20 cellular contexts compared by ENCODE assay signal in the genomic region with DNA sequence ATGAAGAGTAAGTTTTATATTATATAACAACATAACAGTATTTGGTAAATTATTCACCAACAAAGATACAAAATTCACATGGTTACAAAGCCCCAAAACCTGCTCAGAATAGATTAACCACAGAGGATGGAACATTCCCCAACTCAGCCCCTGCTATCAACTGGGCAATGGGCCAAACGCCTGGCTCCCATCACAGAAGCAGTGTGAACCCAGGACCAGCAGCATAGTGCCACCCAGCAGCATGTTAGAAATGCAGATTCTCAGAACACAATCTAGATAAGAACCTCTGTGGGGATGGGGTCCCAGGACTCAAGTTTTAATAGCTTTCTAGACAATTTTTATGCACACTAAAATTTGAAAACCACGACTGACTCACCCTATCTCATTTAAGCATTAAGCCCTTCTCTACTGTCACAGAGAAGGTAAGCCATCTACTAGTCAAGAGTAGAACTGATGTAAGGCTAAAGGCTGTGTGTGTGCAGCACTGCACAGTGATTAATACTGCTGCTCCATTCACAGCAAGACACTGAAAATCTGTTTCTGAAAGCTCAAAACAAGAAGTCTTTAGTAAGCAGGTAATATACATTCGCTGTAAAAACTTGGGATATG. TPM values are rescaled to one million over a fixed set of nuclear protein-coding genes. Genes with fewer than 3 reads are reported as not detected.
DNase-seq lines count a peak whose midpoint lies in the region; ATAC-seq, FAIRE-seq and TF ChIP-seq lines count a peak whose summit lies in the region.
"Had no signal": no experiment of that assay in that cellular context is flagged by ENCODE, and none has a peak within 500 bp of the region (broad histone marks: within the 10 kb centered on the region; RNA-seq: fewer than 3 reads in every experiment).

No MANE protein-coding gene starts in this region.

- FAIRE-seq in GM12892 (lab: Jason Lieb, UNC) = no peak
- FAIRE-seq: frontal cortex, islet of Langerhans, TTC549 had no signal

- H3K27me3 Mint-ChIP-seq in HFFc6 (ENCODE audit: insufficient read depth) (no peaks in the 10 kb centered on the region), endothelial cell (ENCODE audit: unreplicated experiment) (no peaks in the 10 kb centered on the region)
- no peaks in the 10 kb centered on the region for H3K27me3 Mint-ChIP-seq in activated CD8-positive, alpha-beta T cell treated with anti-CD3 and anti-CD28 coated beads, Interleukin-2, amount 10 ng/mL, durations not matched to agents 7 days and 5 days (ENCODE audit: low read depth)
- H3K27me3 Mint-ChIP-seq: progenitor cell of endocrine pancreas had no signal

- TF ChIP-seq CTCF in HFFc6 (IDR thresholded peaks at IDR 0.05) (no peak), endothelial cell (IDR thresholded peaks at IDR 0.05; ENCODE audit: unreplicated experiment) (no peak)

- peaks cover 22% of the 10 kb centered on the region for H3K4me1 Mint-ChIP-seq in HFFc6 (ENCODE audit: low read depth)
- peaks cover 2% of the 10 kb centered on the region for H3K4me1 Mint-ChIP-seq in activated CD8-positive, alpha-beta T cell treated with anti-CD3 and anti-CD28 coated beads, Interleukin-2, amount 10 ng/mL, durations not matched to agents 7 days and 5 days (ENCODE audit: low read depth)
- peaks cover 4% of the 10 kb centered on the region for H3K4me1 Mint-ChIP-seq in endothelial cell (ENCODE audit: unreplicated experiment)

- intact Hi-C loops in left ventricle myocardium superior (cut with micrococcal nuclease) = loop anchor here (5.0 kb wide), 1 partner anchor 40 kb away; no protein-coding TSS in a partner anchor

- peak; percentile 39 for ATAC-seq in activated CD8-positive, alpha-beta T cell treated with anti-CD3 and anti-CD28 coated beads, Interleukin-2, amount 10 ng/mL, durations not matched to agents 7 days and 5 days
- ATAC-seq in left ventricle myocardium superior = peak; percentile 74

- TF ChIP-seq POLR2A in GM12892 (IDR thresholded peaks at IDR 0.05; ENCODE audit: low read depth, low read length) = no peak

- peaks cover 31% of the 10 kb centered on the region for H3K36me3 Mint-ChIP-seq in HFFc6 (ENCODE audit: low read depth)
- H3K36me3 Mint-ChIP-seq in activated CD8-positive, alpha-beta T cell treated with anti-CD3 and anti-CD28 coated beads, Interleukin-2, amount 10 ng/mL, durations not matched to agents 7 days and 5 days (ENCODE audit: low read depth) = peaks cover 40% of the 10 kb centered on the region
- H3K36me3 Mint-ChIP-seq in endothelial cell (ENCODE audit: low read depth, unreplicated experiment) = peaks cover 38% of the 10 kb centered on the region

- DNase-seq in Ammon's horn (ENCODE audit: low spot score) (peak; percentile 49), HFFc6 (peak; percentile 12), left ventricle myocardium superior (peak; percentile 86), NCI-H2029 (lab: John Stamatoyannopoulos, UW) (no peak), GM12892 (ENCODE audit: insufficient read length) (no peak), endothelial cell (ENCODE audit: low spot score) (no peak), NCI-H1417 (lab: John Stamatoyannopoulos, UW) (no peak)
- no peak for DNase-seq in activated CD8-positive, alpha-beta T cell treated with anti-CD3 and anti-CD28 coated beads, Interleukin-2, amount 10 ng/mL, durations not matched to agents 7 days and 5 days
- DNase-seq: AML-193; DMS53; effector CD8-positive, alpha-beta T cell; KBM-7; NCI-H187 treated with DMSO at 0.1 percent for 48 hours; NCI-H526 treated with DMSO at 0.1 percent for 48 hours; stimulated activated CD4-positive, alpha-beta T cell treated with anti-CD3 and anti-CD28 coated beads, Interleukin-1b, Interleukin-23, amount 100 ng/mL, for 48 hours; uterus had no signal

- H3K9me3 Mint-ChIP-seq in HFFc6 (no peaks in the 10 kb centered on the region), endothelial cell (ENCODE audit: unreplicated experiment) (no peaks in the 10 kb centered on the region)
- no peaks in the 10 kb centered on the region for H3K9me3 Mint-ChIP-seq in activated CD8-positive, alpha-beta T cell treated with anti-CD3 and anti-CD28 coated beads, Interleukin-2, amount 10 ng/mL, durations not matched to agents 7 days and 5 days (ENCODE audit: insufficient read depth)

- H3K4me3 Mint-ChIP-seq in HFFc6 = no peak overlapping the region
- H3K4me3 Mint-ChIP-seq in activated CD8-positive, alpha-beta T cell treated with anti-CD3 and anti-CD28 coated beads, Interleukin-2, amount 10 ng/mL, durations not matched to agents 7 days and 5 days = no peak overlapping the region
- H3K4me3 Mint-ChIP-seq in endothelial cell (ENCODE audit: unreplicated experiment) = no peak overlapping the region

- CTCF ChIA-PET in activated CD8-positive, alpha-beta T cell treated with anti-CD3 and anti-CD28 coated beads, Interleukin-2, amount 10 ng/mL, durations not matched to agents 7 days and 5 days (lab: Charles Lee) = interaction anchor here (1.6 kb wide), 1 partner anchor 34 kb away, joined by 4 read pairs; no protein-coding TSS in a partner anchor

- POLR2A ChIA-PET in activated CD8-positive, alpha-beta T cell treated with anti-CD3 and anti-CD28 coated beads, Interleukin-2, amount 10 ng/mL, durations not matched to agents 7 days and 5 days (lab: Charles Lee) = no interaction called here

- H3K27ac Mint-ChIP-seq in HFFc6 (0 out of 2 replicates have a peak overlapping the region, but pooled peaks have one; percentile 45), endothelial cell (ENCODE audit: unreplicated experiment) (no peak overlapping the region)
- H3K27ac Mint-ChIP-seq in activated CD8-positive, alpha-beta T cell treated with anti-CD3 and anti-CD28 coated beads, Interleukin-2, amount 10 ng/mL, durations not matched to agents 7 days and 5 days = no peak overlapping the region
- H3K27ac Mint-ChIP-seq: progenitor cell of endocrine pancreas had no signal

RNA-seq across cellular contexts. Expression of gene AFG3L2, which starts 15.2 kb away (rescaled TPM):
- total RNA-seq in HFFc6 (2021; fragmentation: NEBNext Ultra II Directional; extraction: Animal tissue kit (Norgen Biotek cat#: 25700)) = 10 to 100 TPM; 35.2 to 44.4 (median 39.0) TPM
- 10 to 100 TPM; 40.6 to 44.3 TPM for total RNA-seq in activated CD8-positive, alpha-beta T cell treated with anti-CD3 and anti-CD28 coated beads, Interleukin-2, amount 10 ng/mL, durations not matched to agents 7 days and 5 days
- 143 TPM for total RNA-seq in left ventricle myocardium superior
- 46.2 TPM for polyA plus RNA-seq in GM12892 (2012; ENCODE audit: missing spikeins)
- total RNA-seq in endothelial cell (ENCODE audit: unreplicated experiment) = 47.7 TPM

RNA-seq across cellular contexts. Expression of gene PRELID3A, which starts 45.9 kb away (rescaled TPM):
- 1 to 10 TPM; 5.8 to 7.2 (median 6.6) TPM for total RNA-seq in HFFc6 (2021; fragmentation: NEBNext Ultra II Directional; extraction: Animal tissue kit (Norgen Biotek cat#: 25700))
- total RNA-seq in activated CD8-positive, alpha-beta T cell treated with anti-CD3 and anti-CD28 coated beads, Interleukin-2, amount 10 ng/mL, durations not matched to agents 7 days and 5 days = 1 to 10 TPM; 4.8 to 6.1 TPM
- total RNA-seq in left ventricle myocardium superior (1.9 TPM), endothelial cell (ENCODE audit: unreplicated experiment) (1.5 TPM)
- polyA plus RNA-seq in GM12892 (2012; ENCODE audit: missing spikeins) = 6.8 TPM

RNA-seq across cellular contexts. Expression of gene TUBB6, which starts 53.8 kb away (rescaled TPM):
- 100 to 1,000 TPM; 434 to 602 (median 568) TPM for total RNA-seq in HFFc6 (2021; fragmentation: NEBNext Ultra II Directional; extraction: Animal tissue kit (Norgen Biotek cat#: 25700))
- total RNA-seq in activated CD8-positive, alpha-beta T cell treated with anti-CD3 and anti-CD28 coated beads, Interleukin-2, amount 10 ng/mL, durations not matched to agents 7 days and 5 days = 10 to 100 TPM in 1 of 2 experiments, 1 to 10 TPM in 1; 8.3 to 10.9 TPM
- 82.0 TPM for total RNA-seq in left ventricle myocardium superior
- 38.8 TPM for polyA plus RNA-seq in GM12892 (2012; ENCODE audit: missing spikeins)
- 301 TPM for total RNA-seq in endothelial cell (ENCODE audit: unreplicated experiment)

Comparison
In these comparisons a context has a peak if more than half of its experiments do, and no peak if none do; other contexts are left out.
1. DNase-seq: peak in Ammon's horn (single experiment), HFFc6 (single experiment) and left ventricle myocardium superior (single experiment); none in activated CD8-positive, alpha-beta T cell treated with anti-CD3 and anti-CD28 coated beads, Interleukin-2, amount 10 ng/mL, durations not matched to agents 7 days and 5 days (single experiment), NCI-H2029 (single experiment), GM12892 (single experiment), endothelial cell (single experiment) and NCI-H1417 (0 of 3).